Comparison of ENCODE assay signal across 8 cellular contexts in the genomic region with DNA sequence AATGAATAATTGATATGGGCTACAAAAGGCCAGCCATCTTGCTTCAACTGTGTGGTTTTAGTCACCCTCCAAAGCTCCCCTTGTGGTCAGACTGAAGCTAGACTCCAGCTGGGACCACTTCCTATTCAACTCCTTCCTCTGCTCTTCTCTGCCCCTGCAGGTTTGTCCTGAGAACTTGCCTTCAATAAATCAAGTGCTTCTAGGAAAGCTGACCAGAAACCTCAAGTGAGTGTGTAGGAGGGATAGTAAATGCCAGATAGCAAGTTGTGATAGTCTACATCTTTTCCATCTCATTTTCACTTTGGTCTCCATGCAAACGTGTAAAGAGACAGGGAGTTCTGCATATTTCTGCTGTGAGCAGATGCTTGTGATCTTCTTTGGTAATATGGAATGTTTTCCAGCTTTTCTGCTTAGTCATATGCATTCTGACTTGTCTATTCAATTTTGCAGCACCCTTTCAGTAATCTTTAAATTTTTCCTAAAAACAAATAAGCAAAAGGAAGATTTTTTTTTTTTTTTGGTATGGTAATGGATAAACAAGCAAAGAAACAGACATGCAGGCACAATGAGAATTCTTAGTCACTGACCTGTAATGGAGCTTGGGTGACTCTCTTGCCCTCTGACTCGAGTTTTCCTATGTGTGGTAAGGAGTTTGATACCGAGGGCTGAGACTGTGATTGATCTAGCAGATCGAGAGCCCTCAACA.
DNase-seq lines count a peak whose midpoint lies in the region; ATAC-seq, FAIRE-seq and TF ChIP-seq lines count a peak whose summit lies in the region.

No MANE protein-coding gene starts in this region.

- peak overlapping the region; percentile 10 for H3K27ac ChIP-seq in iPS-20b (ENCODE audit: low read length)
- H3K27ac ChIP-seq in Peyer's patch, result no peak overlapping the region

- no peaks in the 10 kb centered on the region for H3K4me1 ChIP-seq in BE2C
- H3K4me1 ChIP-seq in iPS-20b (ENCODE audit: insufficient read depth, low read length), result peaks cover 40% of the 10 kb centered on the region
- H3K4me1 ChIP-seq in Peyer's patch, result no peaks in the 10 kb centered on the region

- ATAC-seq in HG02642 (IDR thresholded peaks at IDR 0.05; ENCODE audit: poor library complexity, unreplicated experiment) (no peak), GM18868 (IDR thresholded peaks at IDR 0.05; ENCODE audit: unreplicated experiment) (no peak)

- H3K9me3 ChIP-seq in BE2C (no peaks in the 10 kb centered on the region), iPS-20b (ENCODE audit: insufficient read depth, low read depth, low read length) (no peaks in the 10 kb centered on the region), Peyer's patch (no peaks in the 10 kb centered on the region)

- H3K36me3 ChIP-seq in BE2C, result no peaks in the 10 kb centered on the region
- no peaks in the 10 kb centered on the region for H3K36me3 ChIP-seq in iPS-20b (ENCODE audit: insufficient read depth, low read depth, low read length)
- H3K36me3 ChIP-seq in Peyer's patch, result no peaks in the 10 kb centered on the region

- H3K4me3 ChIP-seq in BE2C (ENCODE audit: low read depth, low read length) (no peak overlapping the region), iPS-20b (ENCODE audit: low read length) (no peak overlapping the region), Peyer's patch (no peak overlapping the region)

- H3K9ac ChIP-seq in iPS-20b (ENCODE audit: low read depth, low read length), result no peak overlapping the region

- FAIRE-seq in HTR-8/SVneo (lab: Jason Lieb, UNC), result peak; percentile 86

- TF ChIP-seq CTCF in BE2C (IDR thresholded peaks at IDR 0.05; ENCODE audit: low read depth, low read length) (peak; percentile 35), Peyer's patch (IDR thresholded peaks at IDR 0.05) (peak in 1 of 6 experiments; percentile 8)

- DNase-seq in BE2C (peak; percentile 15), HTR-8/SVneo (ENCODE audit: insufficient read length, low spot score) (peak; percentile 77), T1000 (lab: John Stamatoyannopoulos, UW) (peak; percentile 43), NCI-H2196 treated with DMSO at 0.1 percent for 48 hours (lab: John Stamatoyannopoulos, UW; ENCODE audit: unreplicated experiment) (no peak), Peyer's patch (no peak)

- no peak for TF ChIP-seq POLR2A in Peyer's patch (IDR thresholded peaks at IDR 0.05)

- H3K27me3 ChIP-seq in BE2C (no peaks in the 10 kb centered on the region), iPS-20b (ENCODE audit: insufficient read depth, low read length) (no peaks in the 10 kb centered on the region), Peyer's patch (no peaks in the 10 kb centered on the region)

Comparison
In these comparisons a context has a peak if more than half of its experiments do, and no peak if none do; other contexts are left out.
1. DNase-seq: peak in BE2C (single experiment), HTR-8/SVneo (single experiment) and T1000 (single experiment); none in NCI-H2196 treated with DMSO at 0.1 percent for 48 hours (single experiment) and Peyer's patch (0 of 3).